ENCODE assay signal across 14 cellular contexts in the genomic region with DNA sequence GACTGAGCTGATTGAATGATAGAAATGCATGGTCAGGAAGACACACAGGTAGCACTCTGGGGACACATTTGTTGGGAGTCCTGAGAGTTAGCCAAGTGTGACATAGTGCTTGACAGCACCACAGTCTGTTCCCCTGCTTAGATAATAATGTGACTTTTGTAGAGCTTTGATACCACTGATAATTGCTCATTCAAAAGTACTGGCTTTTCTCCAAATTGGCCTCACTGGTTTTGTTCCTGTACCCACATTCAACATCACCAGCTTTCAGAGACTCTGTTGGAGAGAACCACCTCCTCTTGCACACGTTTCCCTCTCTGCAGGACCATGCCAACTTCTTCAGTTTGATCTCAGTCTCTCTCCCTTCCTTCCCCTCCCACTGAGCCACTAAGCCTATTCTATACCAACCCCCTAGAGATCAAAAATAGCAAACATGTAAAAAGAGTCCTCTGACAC. TPM values are rescaled to one million over a fixed set of nuclear protein-coding genes. Genes with fewer than 3 reads are reported as not detected.
A peak's percentile ranks its signal among the peaks of the same experiment; 100 is the strongest.
DNase-seq lines count a peak whose midpoint lies in the region; ATAC-seq and TF ChIP-seq lines count a peak whose summit lies in the region.
"Had no signal": no experiment of that assay in that cellular context is flagged by ENCODE, and none has a peak within 500 bp of the region (broad histone marks: within the 10 kb centered on the region; RNA-seq: fewer than 3 reads in every experiment).

No MANE protein-coding gene starts in this region.

- H3K27me3 ChIP-seq in upper lobe of left lung: no peaks in the 10 kb centered on the region

- intact Hi-C loops in activated CD4-positive, alpha-beta memory T cell treated with anti-CD3 and anti-CD28 coated beads for 36 hours (cut with micrococcal nuclease): no loop called here
- intact Hi-C loops in left colon (cut with DNase I, micrococcal nuclease): no loop called here

- peaks cover 5 to 15% (median 11%) of the 10 kb centered on the region in 4 donors for H3K4me1 ChIP-seq in upper lobe of left lung

- H3K9me3 ChIP-seq in upper lobe of left lung: no peaks in the 10 kb centered on the region

- ATAC-seq in activated naive CD8-positive, alpha-beta T cell treated with anti-CD3 and anti-CD28 coated beads, Interleukin-2, amount 50 U/mL, for 24 hours: peak; percentile 65
- peak; percentile 67 for ATAC-seq in stimulated activated naive CD8-positive, alpha-beta T cell treated with anti-CD3 and anti-CD28 coated beads, Interleukin-15, Interleukin-2, amounts not matched to agents 100 U/mL and 50 U/mL, for 24 hours
- ATAC-seq in GM18909 (IDR thresholded peaks at IDR 0.05; ENCODE audit: poor library complexity, unreplicated experiment): no peak
- ATAC-seq in left colon: no peak
- no peak for ATAC-seq in upper lobe of left lung (ENCODE audit: low FRiP score in 2 of 2)
- ATAC-seq: K562 had no signal

- TF ChIP-seq POLR2A in upper lobe of left lung (IDR thresholded peaks at IDR 0.05): no peak

- TF ChIP-seq CTCF in upper lobe of left lung (IDR thresholded peaks at IDR 0.05): no peak

- POLR2A ChIA-PET in activated CD4-positive, alpha-beta memory T cell treated with anti-CD3 and anti-CD28 coated beads for 36 hours (lab: Charles Lee): interaction anchor here (0.7 to 1.9 kb wide), 7 partner anchors 9 to 52 kb away, joined by 3 to 12 read pairs (median 5); partner anchors contain the start of gene IL7R
- POLR2A ChIA-PET in activated CD4-positive, alpha-beta memory T cell treated with anti-CD3 and anti-CD28 coated beads, Interleukin-2, amount 10 ng/mL, durations not matched to agents 7 days and 5 days (lab: Charles Lee): interaction anchor here (1.2 to 3.2 kb wide), 4 partner anchors 10 to 50 kb away, joined by 3 to 13 read pairs (median 7); no protein-coding TSS in a partner anchor

- H3K27ac Mint-ChIP-seq in activated CD4-positive, alpha-beta memory T cell treated with anti-CD3 and anti-CD28 coated beads for 36 hours: peak overlapping the region; percentile 69
- no peak overlapping the region for H3K27ac Mint-ChIP-seq in activated CD4-positive, alpha-beta memory T cell treated with anti-CD3 and anti-CD28 coated beads, Interleukin-2, amount 10 ng/mL, durations not matched to agents 7 days and 5 days
- H3K27ac Mint-ChIP-seq in activated naive CD8-positive, alpha-beta T cell treated with anti-CD3 and anti-CD28 coated beads, Interleukin-2, amount 50 U/mL, for 24 hours: peak overlapping the region; percentile 87
- H3K27ac Mint-ChIP-seq: activated B cell treated with CpG ODN at 0.5 μM for 24 hours had no signal

- TF ChIP-seq EP300 in upper lobe of left lung (IDR thresholded peaks at IDR 0.05): no peak

- no peak overlapping the region for H3K4me3 ChIP-seq in upper lobe of left lung
- H3K4me3 ChIP-seq: K562 had no signal

- H3K36me3 Mint-ChIP-seq in activated CD4-positive, alpha-beta memory T cell treated with anti-CD3 and anti-CD28 coated beads for 36 hours: peaks cover 12% of the 10 kb centered on the region
- H3K36me3 Mint-ChIP-seq in activated CD4-positive, alpha-beta memory T cell treated with anti-CD3 and anti-CD28 coated beads, Interleukin-2, amount 10 ng/mL, durations not matched to agents 7 days and 5 days (ENCODE audit: low read depth): peaks cover 11% of the 10 kb centered on the region
- peaks cover 2% of the 10 kb centered on the region for H3K36me3 Mint-ChIP-seq in activated naive CD8-positive, alpha-beta T cell treated with anti-CD3 and anti-CD28 coated beads, Interleukin-2, amount 50 U/mL, for 24 hours (ENCODE audit: low read depth)

- no peaks in the 10 kb centered on the region for H3K9me3 Mint-ChIP-seq in activated CD4-positive, alpha-beta memory T cell treated with anti-CD3 and anti-CD28 coated beads for 36 hours
- no peaks in the 10 kb centered on the region for H3K9me3 Mint-ChIP-seq in activated CD4-positive, alpha-beta memory T cell treated with anti-CD3 and anti-CD28 coated beads, Interleukin-2, amount 10 ng/mL, durations not matched to agents 7 days and 5 days
- no peaks in the 10 kb centered on the region for H3K9me3 Mint-ChIP-seq in activated naive CD8-positive, alpha-beta T cell treated with anti-CD3 and anti-CD28 coated beads, Interleukin-2, amount 50 U/mL, for 24 hours
- H3K9me3 Mint-ChIP-seq: activated B cell treated with CpG ODN at 0.5 μM for 24 hours had no signal

- H3K27me3 Mint-ChIP-seq in activated CD4-positive, alpha-beta memory T cell treated with anti-CD3 and anti-CD28 coated beads for 36 hours: no peaks in the 10 kb centered on the region
- H3K27me3 Mint-ChIP-seq in activated CD4-positive, alpha-beta memory T cell treated with anti-CD3 and anti-CD28 coated beads, Interleukin-2, amount 10 ng/mL, durations not matched to agents 7 days and 5 days: no peaks in the 10 kb centered on the region
- no peaks in the 10 kb centered on the region for H3K27me3 Mint-ChIP-seq in activated naive CD8-positive, alpha-beta T cell treated with anti-CD3 and anti-CD28 coated beads, Interleukin-2, amount 50 U/mL, for 24 hours
- H3K27me3 Mint-ChIP-seq: activated B cell treated with CpG ODN at 0.5 μM for 24 hours had no signal

- peaks cover 83% of the 10 kb centered on the region for H3K4me1 Mint-ChIP-seq in activated CD4-positive, alpha-beta memory T cell treated with anti-CD3 and anti-CD28 coated beads for 36 hours (ENCODE audit: low read depth)
- peaks cover 52% of the 10 kb centered on the region for H3K4me1 Mint-ChIP-seq in activated CD4-positive, alpha-beta memory T cell treated with anti-CD3 and anti-CD28 coated beads, Interleukin-2, amount 10 ng/mL, durations not matched to agents 7 days and 5 days
- peaks cover 68% of the 10 kb centered on the region for H3K4me1 Mint-ChIP-seq in activated naive CD8-positive, alpha-beta T cell treated with anti-CD3 and anti-CD28 coated beads, Interleukin-2, amount 50 U/mL, for 24 hours
- H3K4me1 Mint-ChIP-seq: activated B cell treated with CpG ODN at 0.5 μM for 24 hours had no signal

- CTCF ChIA-PET in activated CD4-positive, alpha-beta memory T cell treated with anti-CD3 and anti-CD28 coated beads for 36 hours (lab: Charles Lee): interaction anchor here (0.9 to 2.9 kb wide), 5 partner anchors 9 to 153 kb away, joined by 3 to 13 read pairs (median 3); no protein-coding TSS in a partner anchor
- CTCF ChIA-PET in activated CD4-positive, alpha-beta memory T cell treated with anti-CD3 and anti-CD28 coated beads, Interleukin-2, amount 10 ng/mL, durations not matched to agents 7 days and 5 days (lab: Charles Lee): interaction anchor here (1.2 to 1.5 kb wide), 2 partner anchors 9 to 27 kb away, joined by 3 to 4 read pairs; no protein-coding TSS in a partner anchor

- H3K36me3 ChIP-seq in upper lobe of left lung: no peaks in the 10 kb centered on the region

- 18 to 29% methylated on average over 1 of the region's 1 CpG for WGBS in upper lobe of left lung, 2 donors

- no peak overlapping the region for H3K27ac ChIP-seq in upper lobe of left lung

- no peak for DNase-seq in activated CD4-positive, alpha-beta memory T cell treated with anti-CD3 and anti-CD28 coated beads for 36 hours
- DNase-seq in activated CD4-positive, alpha-beta memory T cell treated with anti-CD3 and anti-CD28 coated beads, Interleukin-2, amount 10 ng/mL, durations not matched to agents 7 days and 5 days: no peak
- DNase-seq in NCI-H1092 treated with DMSO at 0.1 percent for 48 hours (lab: John Stamatoyannopoulos, UW) (peak; percentile 59), left colon (no peak), upper lobe of left lung (no peak)
- no peak for DNase-seq in activated naive CD8-positive, alpha-beta T cell treated with anti-CD3 and anti-CD28 coated beads, Interleukin-2, amount 50 U/mL, for 24 hours
- DNase-seq in stimulated activated naive CD8-positive, alpha-beta T cell treated with anti-CD3 and anti-CD28 coated beads, Interleukin-15, Interleukin-2, amounts not matched to agents 100 U/mL and 50 U/mL, for 24 hours: no peak
- DNase-seq: activated B cell treated with CpG ODN at 0.5 μM for 24 hours; activated effector memory CD4-positive, alpha-beta T cell treated with anti-CD3 and anti-CD28 coated beads, Interleukin-2, amount 50 U/mL, for 16 hours; kidney glomerular epithelial cell; NCI-H146; OCI-M1 had no signal

- H3K4me3 Mint-ChIP-seq in activated CD4-positive, alpha-beta memory T cell treated with anti-CD3 and anti-CD28 coated beads for 36 hours: no peak overlapping the region
- no peak overlapping the region for H3K4me3 Mint-ChIP-seq in activated CD4-positive, alpha-beta memory T cell treated with anti-CD3 and anti-CD28 coated beads, Interleukin-2, amount 10 ng/mL, durations not matched to agents 7 days and 5 days
- H3K4me3 Mint-ChIP-seq in activated naive CD8-positive, alpha-beta T cell treated with anti-CD3 and anti-CD28 coated beads, Interleukin-2, amount 50 U/mL, for 24 hours: no peak overlapping the region
- H3K4me3 Mint-ChIP-seq: activated B cell treated with CpG ODN at 0.5 μM for 24 hours had no signal

RNA-seq across cellular contexts. Expression of gene IL7R, which starts 52.5 kb away (rescaled TPM):
- 100 to 1,000 TPM; 163 to 169 TPM for total RNA-seq in activated CD4-positive, alpha-beta memory T cell treated with anti-CD3 and anti-CD28 coated beads for 36 hours
- 100 to 1,000 TPM; 271 to 273 TPM for total RNA-seq in activated CD4-positive, alpha-beta memory T cell treated with anti-CD3 and anti-CD28 coated beads, Interleukin-2, amount 10 ng/mL, durations not matched to agents 7 days and 5 days
- total RNA-seq in left colon (10 to 100 TPM in 1 of 2 donors, 1 to 10 TPM in 1; 3.0 to 12.0 TPM), upper lobe of left lung (100 to 1,000 TPM in 2 of 6 donors, 10 to 100 TPM in 4; 86.8 to 139 (median 94.7) TPM)

Comparison
In these comparisons a context has a peak if more than half of its experiments do, and no peak if none do; other contexts are left out.
1. ATAC-seq: peak in activated naive CD8-positive, alpha-beta T cell treated with anti-CD3 and anti-CD28 coated beads, Interleukin-2, amount 50 U/mL, for 24 hours (single experiment) and stimulated activated naive CD8-positive, alpha-beta T cell treated with anti-CD3 and anti-CD28 coated beads, Interleukin-15, Interleukin-2, amounts not matched to agents 100 U/mL and 50 U/mL, for 24 hours (single experiment); none in GM18909 (single experiment), left colon (single experiment) and upper lobe of left lung (0 of 2).
2. RNA of gene IL7R, which starts 52.5 kb away (total RNA-seq): 271 to 273 TPM in activated CD4-positive, alpha-beta memory T cell treated with anti-CD3 and anti-CD28 coated beads, Interleukin-2, amount 10 ng/mL, durations not matched to agents 7 days and 5 days, 163 to 169 TPM in activated CD4-positive, alpha-beta memory T cell treated with anti-CD3 and anti-CD28 coated beads for 36 hours and 86.8 to 139 TPM in upper lobe of left lung; 3.0 to 12.0 TPM in left colon; every median in the first group is over 4 times any median in the second.